Comparison of ENCODE assay signal across 9 cellular contexts in genomic region chr15:74642724-74643367, GRCh38. TPM values are rescaled to one million over a fixed set of nuclear protein-coding genes. Genes with fewer than 3 reads are reported as not detected.
A peak's percentile ranks its signal among the peaks of the same experiment; 100 is the strongest.
DNase-seq lines count a peak whose midpoint lies in the region; ATAC-seq, FAIRE-seq and TF ChIP-seq lines count a peak whose summit lies in the region.
"Had no signal": no experiment of that assay in that cellular context is flagged by ENCODE, and none has a peak within 500 bp of the region (broad histone marks: within the 10 kb centered on the region; RNA-seq: fewer than 3 reads in every experiment).

No MANE protein-coding gene starts in this region.

- DNase-seq in H9 (no peak), PC-9 (no peak), head of caudate nucleus (peak in 28 of 42 donors; percentile 32 to 83 (median 51)), sciatic nerve (ENCODE audit: low spot score) (no peak), GM19239 (ENCODE audit: insufficient read length, low spot score) (no peak), HuH-7 (ENCODE audit: low spot score) (no peak)

- H3K79me2 ChIP-seq in H9 (ENCODE audit: insufficient read depth, low read length) (no peaks in the 10 kb centered on the region; the same call in 1 of the 2 replicates), PC-9 (ENCODE audit: low read depth) (peaks cover 9% of the 10 kb centered on the region; the same call in 1 of the 2 replicates)

- H2AFZ ChIP-seq in H9 (ENCODE audit: low read length) = no peak overlapping the region
- H2AFZ ChIP-seq in PC-9 = no peak overlapping the region

- intact Hi-C loops in PC-9 (cut with micrococcal nuclease; ENCODE audit: unreplicated experiment) (no loop called here), head of caudate nucleus (cut with DNase I) (no loop called here), sciatic nerve (cut with DNase I) (no loop called here)

- H4K20me1 ChIP-seq in H9 (ENCODE audit: control insufficient read depth, insufficient read depth, insufficient read length) (no peaks in the 10 kb centered on the region), PC-9 (ENCODE audit: insufficient read depth) (0 out of 2 replicates have a peak, but pooled peaks cover 14% of the 10 kb centered on the region)

- FAIRE-seq in GM19239 (lab: Jason Lieb, UNC) = no peak

- H3K27ac ChIP-seq in H9 (ENCODE audit: insufficient read length, low read depth, low read length) = no peak overlapping the region
- H3K27ac ChIP-seq in PC-9 = peak overlapping the region; percentile 72
- H3K27ac ChIP-seq: KMS-11 had no signal

- POLR2A ChIA-PET in PC-9 (lab: Charles Lee; ENCODE audit: unreplicated experiment) = interaction anchor here (0.5 kb wide), 1 partner anchor 1023 kb away, joined by 3 read pairs; no protein-coding TSS in a partner anchor

- no peak for TF ChIP-seq CTCF in H9 (conservative IDR thresholded peaks at IDR 0.05)
- TF ChIP-seq CTCF in PC-9 (conservative IDR thresholded peaks at IDR 0.05) = no peak

- no peak overlapping the region for H2BK12ac ChIP-seq in H9 (ENCODE audit: insufficient read length, low read depth, low read length)

- H3K4me3 Mint-ChIP-seq in H9 = peak overlapping the region; percentile 3 to 4; a peak in 2 of 5 replicates

- no peak overlapping the region for H3K14ac ChIP-seq in H9 (ENCODE audit: insufficient read depth, low read length)

- H2BK15ac ChIP-seq in H9 (ENCODE audit: low read depth, low read length) = no peak overlapping the region

- no peak overlapping the region for H3K9ac ChIP-seq in H9 (ENCODE audit: extremely low read depth, insufficient read length, low read length)
- H3K9ac ChIP-seq: KMS-11 had no signal

- H3K4me2 ChIP-seq in H9 (ENCODE audit: insufficient read depth, insufficient read length, low read length) (no peak overlapping the region), PC-9 (peak overlapping the region; percentile 68)
- H3K4me2 ChIP-seq: KMS-11 had no signal

- H3K36me3 Mint-ChIP-seq in H9 (ENCODE audit: insufficient read depth in 1 of 3, low read depth in 3 of 3) = peaks cover 5 to 24% (median 19%) of the 10 kb centered on the region in 3 experiments; a peak in 6 of 7 replicates

- H2BK120ac ChIP-seq in H9 (ENCODE audit: low read depth, low read length, poor library complexity, severe bottlenecking) = no peak overlapping the region

- H2BK5ac ChIP-seq in H9 (ENCODE audit: insufficient read length, low read length) = no peak overlapping the region

- no CpG with 5 or more reads among the region's 6 CpGs for WGBS in H9 (ENCODE audit: extremely low coverage, insufficient read length, low lambda C conversion rate)

- no peaks in the 10 kb centered on the region for H3K9me3 Mint-ChIP-seq in H9

- no peak overlapping the region for H3K23ac ChIP-seq in H9 (ENCODE audit: insufficient read length, low read depth, low read length)

- no peaks in the 10 kb centered on the region for H3K27me3 Mint-ChIP-seq in H9 (ENCODE audit: low read depth)

- BruUV-seq in PC-9 (replicated peaks; lab: Mats Ljungman, UMichigan) = no TSS peak

- no peak overlapping the region for H4K8ac ChIP-seq in H9 (replicated peaks; ENCODE audit: insufficient read length, low read depth, low read length)

- H3K4me1 Mint-ChIP-seq in H9 = peaks cover 23 to 27% of the 10 kb centered on the region in 2 experiments

- no peak overlapping the region for H3K18ac ChIP-seq in H9 (ENCODE audit: insufficient read length, low read depth, low read length)

- H2BK20ac ChIP-seq in H9 (ENCODE audit: low read depth, low read length, poor library complexity, severe bottlenecking) = no peak overlapping the region

- H3K9me3 ChIP-seq in H9 (ENCODE audit: control insufficient read depth, low read depth, low read length) (no peaks in the 10 kb centered on the region), PC-9 (ENCODE audit: insufficient read depth, low read depth) (no peaks in the 10 kb centered on the region)

- H3K4me1 ChIP-seq in H9 (ENCODE audit: insufficient read depth, low read length) (peaks cover 11% of the 10 kb centered on the region), PC-9 (replicated peaks; ENCODE audit: insufficient read depth) (peaks cover 24% of the 10 kb centered on the region)

- no peak overlapping the region for H3K4ac ChIP-seq in H9 (ENCODE audit: low read depth, low read length)

- no peaks in the 10 kb centered on the region for H3K9me2 ChIP-seq in PC-9 (ENCODE audit: insufficient read depth)

- no peaks in the 10 kb centered on the region for H3K36me3 ChIP-seq in PC-9 (ENCODE audit: low read depth)

- ATAC-seq in sciatic nerve (peak; percentile 68), GM18858 (IDR thresholded peaks at IDR 0.05; ENCODE audit: unreplicated experiment) (no peak), HG02840 (IDR thresholded peaks at IDR 0.05; ENCODE audit: low FRiP score, unreplicated experiment) (no peak)

- no peaks in the 10 kb centered on the region for H3K23me2 ChIP-seq in H9 (ENCODE audit: insufficient read length, low read depth, low read length, poor library complexity, severe bottlenecking)

- H3K4me3 ChIP-seq in PC-9 = peak overlapping the region; percentile 21; the same call in 1 of the 2 replicates

- H4K91ac ChIP-seq in H9 (ENCODE audit: insufficient read length, low read depth, low read length) = no peak overlapping the region

- no peak overlapping the region for H4K5ac ChIP-seq in H9 (ENCODE audit: insufficient read length, low read depth, low read length)

- no peak overlapping the region for H2AK5ac ChIP-seq in H9 (ENCODE audit: insufficient read length, low read length)

- peaks cover 28% of the 10 kb centered on the region; the same call in 1 of the 2 replicates for H3F3A ChIP-seq in PC-9 (ENCODE audit: insufficient read depth, low read depth)

- CTCF ChIA-PET in PC-9 (lab: Charles Lee) = no interaction called here

- no peak overlapping the region for H3K56ac ChIP-seq in H9 (ENCODE audit: insufficient read length, low read depth, low read length)

- H3K27ac Mint-ChIP-seq in H9 = peak overlapping the region; percentile 20 to 91 (median 78)

- no peaks in the 10 kb centered on the region for H3K79me1 ChIP-seq in H9 (ENCODE audit: insufficient read depth, low read depth, low read length, poor library complexity, severe bottlenecking)

- no peaks in the 10 kb centered on the region for H3K27me3 ChIP-seq in H9 (ENCODE audit: insufficient read depth, low read length)
- H3K27me3 ChIP-seq in PC-9 (ENCODE audit: insufficient read depth, low read depth) = no peaks in the 10 kb centered on the region

- H3T11ph ChIP-seq in H9 (ENCODE audit: low read length) = no peak overlapping the region

RNA-seq across cellular contexts. Expression of gene CLK3, which starts 27.2 kb away (rescaled TPM):
- total RNA-seq in H9 (2021) (40.8 and 41.0 TPM in 2 replicates), PC-9 (2021) (70.7 and 80.1 TPM in 2 replicates), sciatic nerve (81.7 TPM)

RNA-seq across cellular contexts. Expression of gene EDC3, which starts 53.0 kb away (rescaled TPM):
- total RNA-seq in H9 (2021) (56.6 and 60.5 TPM in 2 replicates), PC-9 (2021) (43.3 and 46.3 TPM in 2 replicates), sciatic nerve (32.5 TPM)

Comparison
In these comparisons a context has a peak if more than half of its experiments do, and no peak if none do; other contexts are left out.
1. DNase-seq: peak in head of caudate nucleus (28 of 42); none in H9 (single experiment), PC-9 (0 of 2), sciatic nerve (single experiment), GM19239 (single experiment) and HuH-7 (single experiment).